1 cellular context compared by ENCODE assay signal in the genomic region with DNA sequence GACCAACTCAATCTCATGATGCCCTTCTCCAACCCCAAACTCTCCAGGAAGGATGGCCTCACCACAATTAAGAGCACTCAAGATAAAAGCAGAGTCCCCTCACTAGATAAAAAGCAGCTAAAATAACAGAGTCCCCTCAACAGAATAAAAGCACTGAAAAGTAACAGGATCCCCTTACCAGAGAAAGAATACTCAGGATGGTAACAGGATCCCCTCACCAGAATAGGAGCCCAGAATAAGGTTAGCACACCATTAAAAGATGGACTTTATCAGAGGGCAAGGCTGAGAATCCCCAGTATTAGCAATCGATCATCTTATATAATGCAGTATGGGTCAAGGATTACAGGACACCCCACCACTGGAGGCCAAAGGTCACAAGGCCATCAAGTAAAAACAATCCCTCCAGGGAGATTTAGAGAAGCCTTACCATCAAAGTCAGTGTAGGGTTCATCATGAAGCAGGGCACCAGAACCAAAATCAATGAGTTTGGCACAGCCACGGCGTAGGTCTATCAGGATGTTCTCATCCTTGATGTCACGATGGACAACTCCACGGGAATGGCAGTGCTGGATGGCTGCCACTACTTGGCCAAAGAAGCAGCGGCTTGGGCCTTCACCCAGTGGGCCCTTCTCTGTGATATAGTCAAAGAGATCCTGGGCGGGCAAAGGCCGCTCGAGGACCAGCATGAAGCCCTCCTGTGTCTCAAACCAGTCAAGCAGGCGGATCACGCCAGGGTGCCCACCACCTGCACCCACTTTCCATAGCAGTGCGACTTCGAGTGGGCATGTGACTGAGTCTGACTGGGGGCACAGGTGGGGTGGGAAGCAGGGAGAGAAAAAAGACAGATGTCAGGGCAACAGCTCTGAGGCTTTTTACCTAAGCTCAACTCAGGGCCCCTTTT.
TF ChIP-seq lines count a peak whose summit lies in the region.

No MANE protein-coding gene starts in this region.

TF ChIP-seq in GM12878, 131 proteins besides CTCF, POLR2A, EP300 and RAD21:
- TF ChIP-seq POLR2AphosphoS2 (IDR thresholded peaks at IDR 0.05; ENCODE audit: low read depth, low read length) (peak; percentile 44; the same call in 1 of the 2 replicates), BACH1 (IDR thresholded peaks at IDR 0.05; ENCODE audit: borderline replicate concordance) (no peak), BHLHE40 (IDR thresholded peaks at IDR 0.05; ENCODE audit: borderline replicate concordance in 1 of 2, low read depth in 2 of 2, low read length in 1 of 2) (no peak), CREM (IDR thresholded peaks at IDR 0.05; ENCODE audit: low read depth) (no peak), ZNF217 (IDR thresholded peaks at IDR 0.05) (no peak), IRF4 (IDR thresholded peaks at IDR 0.05; ENCODE audit: low read depth, low read length) (no peak), NR2F1 (conservative IDR thresholded peaks at IDR 0.05) (peak; percentile 43), FOS (IDR thresholded peaks at IDR 0.05; ENCODE audit: borderline replicate concordance, extremely low read depth, insufficient read length) (no peak), POLR2AphosphoS5 (IDR thresholded peaks at IDR 0.05; ENCODE audit: low read length) (peak; percentile 59), ATF7 (IDR thresholded peaks at IDR 0.05; ENCODE audit: low read depth) (no peak), LARP7 (IDR thresholded peaks at IDR 0.05) (no peak), CHD2 (IDR thresholded peaks at IDR 0.05; ENCODE audit: borderline replicate concordance, low read depth, low read length) (no peak)
- TF ChIP-seq, protein P1, sequence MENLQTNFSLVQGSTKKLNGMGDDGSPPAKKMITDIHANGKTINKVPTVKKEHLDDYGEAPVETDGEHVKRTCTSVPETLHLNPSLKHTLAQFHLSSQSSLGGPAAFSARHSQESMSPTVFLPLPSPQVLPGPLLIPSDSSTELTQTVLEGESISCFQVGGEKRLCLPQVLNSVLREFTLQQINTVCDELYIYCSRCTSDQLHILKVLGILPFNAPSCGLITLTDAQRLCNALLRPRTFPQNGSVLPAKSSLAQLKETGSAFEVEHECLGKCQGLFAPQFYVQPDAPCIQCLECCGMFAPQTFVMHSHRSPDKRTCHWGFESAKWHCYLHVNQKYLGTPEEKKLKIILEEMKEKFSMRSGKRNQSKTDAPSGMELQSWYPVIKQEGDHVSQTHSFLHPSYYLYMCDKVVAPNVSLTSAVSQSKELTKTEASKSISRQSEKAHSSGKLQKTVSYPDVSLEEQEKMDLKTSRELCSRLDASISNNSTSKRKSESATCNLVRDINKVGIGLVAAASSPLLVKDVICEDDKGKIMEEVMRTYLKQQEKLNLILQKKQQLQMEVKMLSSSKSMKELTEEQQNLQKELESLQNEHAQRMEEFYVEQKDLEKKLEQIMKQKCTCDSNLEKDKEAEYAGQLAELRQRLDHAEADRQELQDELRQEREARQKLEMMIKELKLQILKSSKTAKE (IDR thresholded peaks at IDR 0.05; ENCODE audit: low read depth, poor library complexity, severe bottlenecking), result no peak
- TF ChIP-seq, protein P2, sequence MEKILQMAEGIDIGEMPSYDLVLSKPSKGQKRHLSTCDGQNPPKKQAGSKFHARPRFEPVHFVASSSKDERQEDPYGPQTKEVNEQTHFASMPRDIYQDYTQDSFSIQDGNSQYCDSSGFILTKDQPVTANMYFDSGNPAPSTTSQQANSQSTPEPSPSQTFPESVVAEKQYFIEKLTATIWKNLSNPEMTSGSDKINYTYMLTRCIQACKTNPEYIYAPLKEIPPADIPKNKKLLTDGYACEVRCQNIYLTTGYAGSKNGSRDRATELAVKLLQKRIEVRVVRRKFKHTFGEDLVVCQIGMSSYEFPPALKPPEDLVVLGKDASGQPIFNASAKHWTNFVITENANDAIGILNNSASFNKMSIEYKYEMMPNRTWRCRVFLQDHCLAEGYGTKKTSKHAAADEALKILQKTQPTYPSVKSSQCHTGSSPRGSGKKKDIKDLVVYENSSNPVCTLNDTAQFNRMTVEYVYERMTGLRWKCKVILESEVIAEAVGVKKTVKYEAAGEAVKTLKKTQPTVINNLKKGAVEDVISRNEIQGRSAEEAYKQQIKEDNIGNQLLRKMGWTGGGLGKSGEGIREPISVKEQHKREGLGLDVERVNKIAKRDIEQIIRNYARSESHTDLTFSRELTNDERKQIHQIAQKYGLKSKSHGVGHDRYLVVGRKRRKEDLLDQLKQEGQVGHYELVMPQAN (conservative IDR thresholded peaks at IDR 0.05), result no peak
- TF ChIP-seq, protein P3, sequence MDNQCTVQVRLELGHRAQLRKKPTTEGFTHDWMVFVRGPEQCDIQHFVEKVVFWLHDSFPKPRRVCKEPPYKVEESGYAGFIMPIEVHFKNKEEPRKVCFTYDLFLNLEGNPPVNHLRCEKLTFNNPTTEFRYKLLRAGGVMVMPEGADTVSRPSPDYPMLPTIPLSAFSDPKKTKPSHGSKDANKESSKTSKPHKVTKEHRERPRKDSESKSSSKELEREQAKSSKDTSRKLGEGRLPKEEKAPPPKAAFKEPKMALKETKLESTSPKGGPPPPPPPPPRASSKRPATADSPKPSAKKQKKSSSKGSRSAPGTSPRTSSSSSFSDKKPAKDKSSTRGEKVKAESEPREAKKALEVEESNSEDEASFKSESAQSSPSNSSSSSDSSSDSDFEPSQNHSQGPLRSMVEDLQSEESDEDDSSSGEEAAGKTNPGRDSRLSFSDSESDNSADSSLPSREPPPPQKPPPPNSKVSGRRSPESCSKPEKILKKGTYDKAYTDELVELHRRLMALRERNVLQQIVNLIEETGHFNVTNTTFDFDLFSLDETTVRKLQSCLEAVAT (IDR thresholded peaks at IDR 0.05), result 0 out of 2 replicates have a peak, but pooled peaks have one; percentile 16
- TF ChIP-seq, protein P4, sequence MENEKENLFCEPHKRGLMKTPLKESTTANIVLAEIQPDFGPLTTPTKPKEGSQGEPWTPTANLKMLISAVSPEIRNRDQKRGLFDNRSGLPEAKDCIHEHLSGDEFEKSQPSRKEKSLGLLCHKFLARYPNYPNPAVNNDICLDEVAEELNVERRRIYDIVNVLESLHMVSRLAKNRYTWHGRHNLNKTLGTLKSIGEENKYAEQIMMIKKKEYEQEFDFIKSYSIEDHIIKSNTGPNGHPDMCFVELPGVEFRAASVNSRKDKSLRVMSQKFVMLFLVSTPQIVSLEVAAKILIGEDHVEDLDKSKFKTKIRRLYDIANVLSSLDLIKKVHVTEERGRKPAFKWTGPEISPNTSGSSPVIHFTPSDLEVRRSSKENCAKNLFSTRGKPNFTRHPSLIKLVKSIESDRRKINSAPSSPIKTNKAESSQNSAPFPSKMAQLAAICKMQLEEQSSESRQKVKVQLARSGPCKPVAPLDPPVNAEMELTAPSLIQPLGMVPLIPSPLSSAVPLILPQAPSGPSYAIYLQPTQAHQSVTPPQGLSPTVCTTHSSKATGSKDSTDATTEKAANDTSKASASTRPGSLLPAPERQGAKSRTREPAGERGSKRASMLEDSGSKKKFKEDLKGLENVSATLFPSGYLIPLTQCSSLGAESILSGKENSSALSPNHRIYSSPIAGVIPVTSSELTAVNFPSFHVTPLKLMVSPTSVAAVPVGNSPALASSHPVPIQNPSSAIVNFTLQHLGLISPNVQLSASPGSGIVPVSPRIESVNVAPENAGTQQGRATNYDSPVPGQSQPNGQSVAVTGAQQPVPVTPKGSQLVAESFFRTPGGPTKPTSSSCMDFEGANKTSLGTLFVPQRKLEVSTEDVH (IDR thresholded peaks at IDR 0.05; ENCODE audit: low read depth, partially characterized antibody), result no peak
